ENCODE assay signal across 12 cellular contexts in genomic region chr6:73177221-73177944, GRCh38. TPM values are rescaled to one million over a fixed set of nuclear protein-coding genes. Genes with fewer than 3 reads are reported as not detected.
DNase-seq lines count a peak whose midpoint lies in the region; ATAC-seq and TF ChIP-seq lines count a peak whose summit lies in the region.
"Had no signal": no experiment of that assay in that cellular context is flagged by ENCODE, and none has a peak within 500 bp of the region (broad histone marks: within the 10 kb centered on the region; RNA-seq: fewer than 3 reads in every experiment).

No MANE protein-coding gene starts in this region.

- H3K9me3 Mint-ChIP-seq in progenitor cell of endocrine pancreas (ENCODE audit: low read depth) = no peaks in the 10 kb centered on the region

- DNase-seq in Karpas-422 (peak; percentile 86), dorsolateral prefrontal cortex (no peak), progenitor cell of endocrine pancreas (ENCODE audit: low spot score, unreplicated experiment) (no peak), right cardiac atrium (no peak), body of pancreas (no peak)
- DNase-seq: GOT3, left lung had no signal

- no peak for TF ChIP-seq POLR2A in body of pancreas (IDR thresholded peaks at IDR 0.05)

- no peaks in the 10 kb centered on the region for H3K9me2 ChIP-seq in Karpas-422 (replicated peaks; ENCODE audit: insufficient read depth, low read length)

- H3K36me3 ChIP-seq in Karpas-422 (ENCODE audit: insufficient read depth, low read length) (no peaks in the 10 kb centered on the region), body of pancreas (replicated peaks in 1 of 2; ENCODE audit: insufficient read depth in 1 of 2, low read depth in 2 of 2) (no peaks in the 10 kb centered on the region)
- H3K36me3 ChIP-seq: left lung had no signal

- H3K4me1 ChIP-seq in Karpas-422 (ENCODE audit: low read length) = peaks cover 64% of the 10 kb centered on the region
- H3K4me1 ChIP-seq in right cardiac atrium (ENCODE audit: control insufficient read depth, insufficient read depth, low read length) = no peaks in the 10 kb centered on the region
- peaks cover 4% of the 10 kb centered on the region for H3K4me1 ChIP-seq in body of pancreas
- H3K4me1 ChIP-seq: left lung, parathyroid adenoma had no signal

- H3K27me3 Mint-ChIP-seq in progenitor cell of endocrine pancreas = peaks cover 4% of the 10 kb centered on the region

- ATAC-seq in GM18502 (IDR thresholded peaks at IDR 0.05; ENCODE audit: poor library complexity, unreplicated experiment) (peak; percentile 62), GM19468 (IDR thresholded peaks at IDR 0.05; ENCODE audit: extremely low read depth, unreplicated experiment) (peak; percentile 62), HG02885 (IDR thresholded peaks at IDR 0.05; ENCODE audit: poor library complexity, unreplicated experiment) (peak; percentile 68), right cardiac atrium (no peak), body of pancreas (no peak)
- ATAC-seq: left lung had no signal

- peak overlapping the region; percentile 82 for H3K4me2 ChIP-seq in Karpas-422 (ENCODE audit: low read depth, low read length, poor library complexity, severe bottlenecking)

- peak overlapping the region; percentile 64 for H3K4me3 ChIP-seq in Karpas-422 (ENCODE audit: low read length)
- H3K4me3 ChIP-seq in dorsolateral prefrontal cortex = no peak overlapping the region
- no peak overlapping the region for H3K4me3 ChIP-seq in right cardiac atrium (ENCODE audit: low read length)
- H3K4me3 ChIP-seq in body of pancreas = no peak overlapping the region
- H3K4me3 ChIP-seq: left lung had no signal

- H3K79me2 ChIP-seq in Karpas-422 (ENCODE audit: low read length) = no peaks in the 10 kb centered on the region
- H3K79me2 ChIP-seq: parathyroid adenoma had no signal

- intact Hi-C loops in dorsolateral prefrontal cortex (cut with DNase I) (loop anchor here in 1 of 2 donors (10.0 kb wide), 1 partner anchor 553 kb away; the partner anchor contains the start of gene KCNQ5), right cardiac atrium (cut with DNase I) (loop anchor here in 1 of 4 donors (10.0 kb wide), 1 partner anchor 553 kb away; the partner anchor contains the start of gene KCNQ5), body of pancreas (cut with DNase I) (no loop called here)

- H3K4me1 Mint-ChIP-seq in progenitor cell of endocrine pancreas (ENCODE audit: low read depth) = no peaks in the 10 kb centered on the region

- H3K4me3 Mint-ChIP-seq in progenitor cell of endocrine pancreas (ENCODE audit: low read depth) = no peak overlapping the region

- no peak for TF ChIP-seq CTCF in dorsolateral prefrontal cortex (IDR thresholded peaks at IDR 0.05 in 54 of 56, conservative IDR thresholded peaks at IDR 0.05 in 2 of 56; ENCODE audit: low read depth in 1 of 56, partially characterized antibody in 56 of 56)
- no peak for TF ChIP-seq CTCF in progenitor cell of endocrine pancreas (IDR thresholded peaks at IDR 0.05; ENCODE audit: unreplicated experiment)
- TF ChIP-seq CTCF in body of pancreas (IDR thresholded peaks at IDR 0.05) = no peak

- H3K36me3 Mint-ChIP-seq in progenitor cell of endocrine pancreas (ENCODE audit: insufficient read depth) = no peaks in the 10 kb centered on the region

- no peaks in the 10 kb centered on the region for H3K27me3 ChIP-seq in Karpas-422 (ENCODE audit: low read length)
- peaks cover 0 to 2% (median 0%) of the 10 kb centered on the region in 45 donors for H3K27me3 ChIP-seq in dorsolateral prefrontal cortex
- no peaks in the 10 kb centered on the region for H3K27me3 ChIP-seq in right cardiac atrium (ENCODE audit: control insufficient read depth, insufficient read depth)
- H3K27me3 ChIP-seq in body of pancreas = no peaks in the 10 kb centered on the region
- H3K27me3 ChIP-seq: left lung had no signal

- H2AFZ ChIP-seq in Karpas-422 (ENCODE audit: low read length) = no peak overlapping the region
- H2AFZ ChIP-seq: parathyroid adenoma had no signal

- H4K20me1 ChIP-seq in Karpas-422 (ENCODE audit: insufficient read depth, low read depth, low read length) = no peaks in the 10 kb centered on the region

- peak overlapping the region; percentile 92 for H3K27ac ChIP-seq in Karpas-422 (ENCODE audit: low read length)
- H3K27ac ChIP-seq in dorsolateral prefrontal cortex = no peak overlapping the region
- H3K27ac ChIP-seq in right cardiac atrium (ENCODE audit: low read length) = no peak overlapping the region
- H3K27ac ChIP-seq in body of pancreas = no peak overlapping the region
- H3K27ac ChIP-seq: left lung, parathyroid adenoma had no signal

- H3K9ac ChIP-seq in Karpas-422 (ENCODE audit: low read length) = peak overlapping the region; percentile 62
- H3K9ac ChIP-seq: parathyroid adenoma had no signal

- H3K27ac Mint-ChIP-seq in progenitor cell of endocrine pancreas = no peak overlapping the region

- WGBS in right cardiac atrium = 81% methylated on average over 5 of the region's 5 CpGs
- 53 to 62% methylated on average over 5 of the region's 5 CpGs for WGBS in body of pancreas, 2 donors

- H3K9me3 ChIP-seq in Karpas-422 (ENCODE audit: low read length) (no peaks in the 10 kb centered on the region), right cardiac atrium (ENCODE audit: control insufficient read depth, low read length) (no peaks in the 10 kb centered on the region), body of pancreas (no peaks in the 10 kb centered on the region)
- H3K9me3 ChIP-seq: left lung had no signal

RNA-seq across cellular contexts. Expression of gene KHDC1L, which starts 47.9 kb away (rescaled TPM):
- 4.4 and 5.8 TPM in 2 replicates for total RNA-seq in Karpas-422 (2014; rRNA removed; shearing (Covaris generic); ENCODE audit: low replicate concordance)
- 1 to 10 TPM in 60 of 120 experiments, under 1 TPM in 13, not detected in 47; 0.78 to 3.9 (median 1.5) TPM for total RNA-seq in dorsolateral prefrontal cortex
- not detected in 2 replicates for total RNA-seq in progenitor cell of endocrine pancreas
- total RNA-seq in right cardiac atrium = not detected
- not detected for polyA plus RNA-seq in right cardiac atrium
- total RNA-seq in body of pancreas = not detected
- total RNA-seq: glomerular endothelial cell, left lung had no signal

Comparison
In these comparisons a context has a peak if more than half of its experiments do, and no peak if none do; other contexts are left out.
1. ATAC-seq: peak in GM18502 (single experiment), GM19468 (single experiment) and HG02885 (single experiment); none in right cardiac atrium (0 of 2) and body of pancreas (single experiment).